21 cellular contexts compared by ENCODE assay signal in genomic region chr10:17053513-17053912, GRCh38.
"Had no signal": no experiment of that assay in that cellular context is flagged by ENCODE, and none has a peak within 500 bp of the region (broad histone marks: within the 10 kb centered on the region; RNA-seq: fewer than 3 reads in every experiment).

No MANE protein-coding gene starts in this region.

- ATAC-seq: PC-3, Right ventricle myocardium inferior, SK-N-SH treated with all-trans-retinoic acid at 6 μM for 48 hours had no signal

- DNase-seq: Karpas-422; KG1; MG63; NCI-H1092 treated with DMSO at 0.1 percent for 48 hours; NCI-H1417; NCI-H1436 treated with DMSO at 0.1 percent for 48 hours; NCI-H1694; NCI-H187 treated with DMSO at 0.1 percent for 48 hours; NCI-H2029 treated with DMSO at 0.1 percent for 48 hours; NCI-H2227 treated with DMSO at 0.1 percent for 48 hours; NCI-H524; NCI-H69; NCI-H774; NK-92 treated with Interleukin-12 subunit alpha and Interleukin-12 subunit beta, amount 100 ng/mL, for 24 hours; PC-3; Peyer's patch; SHP77 treated with DMSO at 0.1 percent for 48 hours; SJCRH30 had no signal

- H3K36me3 ChIP-seq: MG63, Peyer's patch, SJCRH30 had no signal

- H3K4me1 ChIP-seq: Peyer's patch had no signal

- H3K27ac ChIP-seq: HL-60, Peyer's patch, SJCRH30 had no signal

- H3K4me3 ChIP-seq: MG63, Peyer's patch, SJCRH30 had no signal

- H3K27me3 ChIP-seq: MG63, Peyer's patch, SJCRH30 had no signal

- H3K9me3 ChIP-seq: Peyer's patch had no signal
